ENCODE assay signal across 15 cellular contexts in genomic region chr20:47973519-47974233, GRCh38.
DNase-seq lines count a peak whose midpoint lies in the region; ATAC-seq and TF ChIP-seq lines count a peak whose summit lies in the region.
"Had no signal": no experiment of that assay in that cellular context is flagged by ENCODE, and none has a peak within 500 bp of the region (broad histone marks: within the 10 kb centered on the region; RNA-seq: fewer than 3 reads in every experiment).

No MANE protein-coding gene starts in this region.

- TF ChIP-seq POLR2A in gastroesophageal sphincter (IDR thresholded peaks at IDR 0.05) (no peak), testis (IDR thresholded peaks at IDR 0.05) (no peak)

- peak; percentile 37 to 84 for DNase-seq in Caco-2
- DNase-seq in PC-3: peak; percentile 77
- DNase-seq in neuronal stem cell (ENCODE audit: low spot score): peak; percentile 83
- no peak for DNase-seq in DMS153 treated with DMSO at 0.1 percent for 48 hours (lab: John Stamatoyannopoulos, UW; ENCODE audit: unreplicated experiment)
- no peak for DNase-seq in NCI-H526 (lab: John Stamatoyannopoulos, UW)
- DNase-seq in testis: no peak
- DNase-seq in HAP-1 (ENCODE audit: low spot score in 2 of 2): no peak
- DNase-seq: activated CD4-positive, CD25-positive, alpha-beta regulatory T cell treated with anti-CD3 and anti-CD28 coated beads, Interleukin-2, amount 50 U/mL, for 72 hours; activated naive CD8-positive, alpha-beta T cell treated with anti-CD3 and anti-CD28 coated beads, Interleukin-2, amount 10 ng/mL, durations not matched to agents 7 days and 5 days; Kasumi-1; naive thymus-derived CD4-positive, alpha-beta T cell; NCI-H2171; SW 1271; thyroid gland had no signal

- no peaks in the 10 kb centered on the region for H3K27me3 Mint-ChIP-seq in Caco-2 (ENCODE audit: insufficient read depth, unreplicated experiment)

- no peak overlapping the region for H3K14ac ChIP-seq in neuronal stem cell (ENCODE audit: low read length)

- H3K4me3 ChIP-seq in Caco-2 (ENCODE audit: low read depth, low read length) (no peak overlapping the region), PC-3 (ENCODE audit: low read length) (no peak overlapping the region), gastroesophageal sphincter (no peak overlapping the region), neuronal stem cell (ENCODE audit: low read length in 2 of 2) (no peak overlapping the region), testis (no peak overlapping the region), HAP-1 (no peak overlapping the region)
- H3K4me3 ChIP-seq: thyroid gland had no signal

- H3K9ac ChIP-seq in PC-3 (ENCODE audit: low read length): peak overlapping the region; percentile 80
- no peak overlapping the region for H3K9ac ChIP-seq in neuronal stem cell (ENCODE audit: low read depth, low read length, poor library complexity)

- no peak overlapping the region for H3K23ac ChIP-seq in neuronal stem cell (ENCODE audit: low read depth, low read length, poor library complexity)

- H3K27ac Mint-ChIP-seq in Caco-2 (ENCODE audit: unreplicated experiment): peak overlapping the region; percentile 1
- H3K27ac Mint-ChIP-seq: activated naive CD8-positive, alpha-beta T cell treated with anti-CD3 and anti-CD28 coated beads, Interleukin-2, amount 10 ng/mL, durations not matched to agents 7 days and 5 days; naive thymus-derived CD4-positive, alpha-beta T cell had no signal

- no peak overlapping the region for H2BK12ac ChIP-seq in neuronal stem cell (ENCODE audit: low read length)

- H3K4me1 ChIP-seq in Caco-2: peaks cover 6% of the 10 kb centered on the region; the same call in 1 of the 2 replicates
- H3K4me1 ChIP-seq in PC-3 (ENCODE audit: insufficient read depth, low read length): peaks cover 41% of the 10 kb centered on the region
- H3K4me1 ChIP-seq in gastroesophageal sphincter: peaks cover 0 to 35% (median 7%) of the 10 kb centered on the region in 3 donors
- peaks cover 14 to 46% of the 10 kb centered on the region in 2 donors for H3K4me1 ChIP-seq in neuronal stem cell (ENCODE audit: control insufficient read depth in 2 of 2, insufficient read depth in 1 of 2, low read depth in 1 of 2, low read length in 2 of 2)
- peaks cover 6% of the 10 kb centered on the region for H3K4me1 ChIP-seq in testis
- peaks cover 13% of the 10 kb centered on the region for H3K4me1 ChIP-seq in HAP-1
- H3K4me1 ChIP-seq: thyroid gland had no signal

- H3K4me3 Mint-ChIP-seq in Caco-2 (ENCODE audit: unreplicated experiment): no peak overlapping the region
- H3K4me3 Mint-ChIP-seq: activated naive CD8-positive, alpha-beta T cell treated with anti-CD3 and anti-CD28 coated beads, Interleukin-2, amount 10 ng/mL, durations not matched to agents 7 days and 5 days had no signal

- no peak for TF ChIP-seq EP300 in gastroesophageal sphincter (IDR thresholded peaks at IDR 0.05)

- peak overlapping the region; percentile 15 for H3K18ac ChIP-seq in neuronal stem cell (ENCODE audit: low read length)

- H2BK15ac ChIP-seq in neuronal stem cell (ENCODE audit: low read length): no peak overlapping the region

- no peak overlapping the region for H2BK120ac ChIP-seq in neuronal stem cell (ENCODE audit: low read depth, low read length)

- no peak overlapping the region for H2AK5ac ChIP-seq in neuronal stem cell (ENCODE audit: low read depth, low read length)

- H2AFZ ChIP-seq in PC-3 (ENCODE audit: low read length) (peak overlapping the region; percentile 76), neuronal stem cell (ENCODE audit: low read length) (no peak overlapping the region)

- H3K79me2 ChIP-seq in PC-3 (ENCODE audit: low read length): no peaks in the 10 kb centered on the region

- CTCF ChIA-PET in Caco-2 (lab: Charles Lee) (no interaction called here), PC-3 (lab: Charles Lee) (interaction anchor here (0.6 kb wide), 1 partner anchor 11 kb away, joined by 3 read pairs; no protein-coding TSS in a partner anchor)

- H3K9me3 Mint-ChIP-seq in Caco-2 (ENCODE audit: unreplicated experiment): no peaks in the 10 kb centered on the region
- H3K9me3 Mint-ChIP-seq: activated naive CD8-positive, alpha-beta T cell treated with anti-CD3 and anti-CD28 coated beads, Interleukin-2, amount 10 ng/mL, durations not matched to agents 7 days and 5 days; naive thymus-derived CD4-positive, alpha-beta T cell had no signal

- no peak overlapping the region for H4K91ac ChIP-seq in neuronal stem cell (ENCODE audit: low read depth, low read length, poor library complexity)

- H3F3A ChIP-seq in PC-3 (ENCODE audit: low read length, unreplicated experiment): no peaks in the 10 kb centered on the region

- H3K4me2 ChIP-seq in PC-3 (ENCODE audit: low read length) (peak overlapping the region; percentile 63), neuronal stem cell (ENCODE audit: insufficient read depth, low read length, poor library complexity, severe bottlenecking) (no peak overlapping the region)

- H2BK5ac ChIP-seq in neuronal stem cell (ENCODE audit: low read length): no peak overlapping the region

- H3K4ac ChIP-seq in neuronal stem cell (ENCODE audit: low read length): no peak overlapping the region

- peak; percentile 80 for ATAC-seq in PC-3
- peak; percentile 65 for ATAC-seq in gastroesophageal sphincter
- ATAC-seq: naive thymus-derived CD4-positive, alpha-beta T cell had no signal

- no peak overlapping the region for H4K8ac ChIP-seq in neuronal stem cell (ENCODE audit: low read depth, low read length)

- intact Hi-C loops in Caco-2 (cut with micrococcal nuclease; ENCODE audit: unreplicated experiment) (no loop called here), PC-3 (cut with micrococcal nuclease) (loop anchor here (5.0 kb wide), 1 partner anchor 209 kb away; no protein-coding TSS in a partner anchor), testis (cut with DNase I; ENCODE audit: low total_unique reads) (no loop called here)

- no peaks in the 10 kb centered on the region for H3K9me2 ChIP-seq in PC-3 (replicated peaks; ENCODE audit: low read length)

- in situ Hi-C loops in HAP-1 (cut with MboI; ENCODE audit: low sequenced_read_pairs): no loop called here

- no peaks in the 10 kb centered on the region for H3K79me1 ChIP-seq in neuronal stem cell (ENCODE audit: low read depth, low read length)

- H3K27me3 ChIP-seq in Caco-2 (replicated peaks; ENCODE audit: control insufficient read depth, insufficient read depth, low read length) (no peaks in the 10 kb centered on the region), PC-3 (ENCODE audit: low read length) (no peaks in the 10 kb centered on the region), gastroesophageal sphincter (no peaks in the 10 kb centered on the region), neuronal stem cell (ENCODE audit: control insufficient read depth in 3 of 3, insufficient read depth in 3 of 3, low read depth in 1 of 3, low read length in 3 of 3) (peaks cover 0 to 3% (median 0%) of the 10 kb centered on the region in 3 experiments), testis (no peaks in the 10 kb centered on the region), HAP-1 (ENCODE audit: low read depth) (no peaks in the 10 kb centered on the region)
- H3K27me3 ChIP-seq: thyroid gland had no signal

- H4K20me1 ChIP-seq in PC-3 (ENCODE audit: low read length): no peaks in the 10 kb centered on the region

- H3K36me3 Mint-ChIP-seq in Caco-2 (ENCODE audit: insufficient read depth, unreplicated experiment): no peaks in the 10 kb centered on the region
- H3K36me3 Mint-ChIP-seq: activated naive CD8-positive, alpha-beta T cell treated with anti-CD3 and anti-CD28 coated beads, Interleukin-2, amount 10 ng/mL, durations not matched to agents 7 days and 5 days; naive thymus-derived CD4-positive, alpha-beta T cell had no signal

- no peaks in the 10 kb centered on the region for H3K36me3 ChIP-seq in Caco-2 (ENCODE audit: control insufficient read depth, insufficient read depth, low read length)
- H3K36me3 ChIP-seq in PC-3 (ENCODE audit: low read depth, low read length): no peaks in the 10 kb centered on the region
- no peaks in the 10 kb centered on the region for H3K36me3 ChIP-seq in gastroesophageal sphincter
- H3K36me3 ChIP-seq in neuronal stem cell (replicated peaks in 1 of 2; ENCODE audit: control insufficient read depth in 2 of 2, insufficient read depth in 2 of 2, low read length in 2 of 2): no peaks in the 10 kb centered on the region
- no peaks in the 10 kb centered on the region for H3K36me3 ChIP-seq in testis (ENCODE audit: low read depth, missing control alignments)
- no peaks in the 10 kb centered on the region for H3K36me3 ChIP-seq in HAP-1 (replicated peaks)
- H3K36me3 ChIP-seq: thyroid gland had no signal

- WGBS in gastroesophageal sphincter (ENCODE audit: low coverage in 1 of 2), 2 donors: 75 to 77% methylated on average over 7 to 9 of the region's 26 CpGs
- WGBS in neuronal stem cell (ENCODE audit: extremely low coverage in 2 of 2, insufficient read length in 2 of 2, insufficient replicate concordance in 1 of 2), 2 donors: no CpG with 5 or more reads among the region's 26 CpGs
- 59 to 65% methylated on average over 17 to 24 of the region's 26 CpGs for WGBS in testis, 2 donors

- BruUV-seq in Caco-2 (replicated peaks; lab: Mats Ljungman, UMichigan): no TSS peak
- TSS peak; percentile 75 for BruUV-seq in PC-3 (replicated peaks; lab: Mats Ljungman, UMichigan)

- peaks cover under 1% of the 10 kb centered on the region for H3K4me1 Mint-ChIP-seq in Caco-2 (ENCODE audit: low read depth, unreplicated experiment)

- TF ChIP-seq CTCF in Caco-2 (IDR thresholded peaks at IDR 0.05; ENCODE audit: insufficient read depth in 1 of 2, low read depth in 1 of 2, low read length in 1 of 2, severe bottlenecking in 1 of 2, unreplicated experiment in 1 of 2) (no peak), PC-3 (conservative IDR thresholded peaks at IDR 0.05; ENCODE audit: low read depth, low read length) (no peak), gastroesophageal sphincter (IDR thresholded peaks at IDR 0.05) (no peak), testis (IDR thresholded peaks at IDR 0.05) (no peak)

- H3K27ac ChIP-seq in PC-3 (ENCODE audit: low read length) (peak overlapping the region; percentile 89), gastroesophageal sphincter (peak overlapping the region in 3 of 4 donors; percentile 41 to 69 (median 45)), neuronal stem cell (replicated peaks; ENCODE audit: low read length) (no peak overlapping the region), testis (no peak overlapping the region)
- H3K27ac ChIP-seq: thyroid gland had no signal

- POLR2A ChIA-PET in Caco-2 (lab: Charles Lee): no interaction called here
- POLR2A ChIA-PET in PC-3 (lab: Charles Lee; ENCODE audit: unreplicated experiment): interaction anchor here (0.6 kb wide), 4 partner anchors 48 to 652 kb away, joined by 3 to 11 read pairs (median 4); no protein-coding TSS in a partner anchor

- H3K9me3 ChIP-seq in Caco-2: no peaks in the 10 kb centered on the region
- H3K9me3 ChIP-seq in PC-3 (ENCODE audit: low read length): no peaks in the 10 kb centered on the region
- no peaks in the 10 kb centered on the region for H3K9me3 ChIP-seq in gastroesophageal sphincter
- H3K9me3 ChIP-seq in neuronal stem cell (replicated peaks in 1 of 2; ENCODE audit: control insufficient read depth in 2 of 2, insufficient read depth in 1 of 2, low read depth in 1 of 2, low read length in 2 of 2): no peaks in the 10 kb centered on the region
- no peaks in the 10 kb centered on the region for H3K9me3 ChIP-seq in testis
- H3K9me3 ChIP-seq in HAP-1: no peaks in the 10 kb centered on the region
- H3K9me3 ChIP-seq: thyroid gland had no signal

Comparison
In these comparisons a context has a peak if more than half of its experiments do, and no peak if none do; other contexts are left out.
1. DNase-seq: peak in Caco-2 (2 of 2), PC-3 (single experiment) and neuronal stem cell (single experiment); none in DMS153 treated with DMSO at 0.1 percent for 48 hours (single experiment), NCI-H526 (0 of 2), testis (single experiment) and HAP-1 (0 of 2).
2. H3K27ac ChIP-seq: peak in PC-3 (single experiment) and gastroesophageal sphincter (3 of 4); none in neuronal stem cell (single experiment) and testis (0 of 2).